ENCODE assay signal across 8 cellular contexts in genomic region chr22:40819741-40820140, GRCh38. TPM values are rescaled to one million over a fixed set of nuclear protein-coding genes. Genes with fewer than 3 reads are reported as not detected.
DNase-seq lines count a peak whose midpoint lies in the region; ATAC-seq and TF ChIP-seq lines count a peak whose summit lies in the region.

No MANE protein-coding gene starts in this region.

- H3K27ac ChIP-seq in ACC112 (ENCODE audit: low read depth, low read length) (peak overlapping the region; percentile 62), epithelial cell of prostate (peak overlapping the region; percentile 65)

- no peaks in the 10 kb centered on the region; the same call in 1 of the 2 replicates for H3K36me3 ChIP-seq in ACC112 (ENCODE audit: insufficient read depth, low read length)
- peaks cover 15% of the 10 kb centered on the region for H3K36me3 ChIP-seq in neuron (ENCODE audit: insufficient read depth, low read length)

- H3K79me2 ChIP-seq in ACC112 (ENCODE audit: control insufficient read depth, insufficient read depth, low read length, unreplicated experiment): peaks cover 34% of the 10 kb centered on the region

- H3K4me3 ChIP-seq in ACC112 (ENCODE audit: low read depth, low read length) (peak overlapping the region; percentile 100), GM12865 (ENCODE audit: low read depth, low read length) (peak overlapping the region; percentile 79), neuron (ENCODE audit: low read length) (peak overlapping the region; percentile 78)

- ATAC-seq in GM21390 (IDR thresholded peaks at IDR 0.05; ENCODE audit: unreplicated experiment) (no peak), GM18907 (IDR thresholded peaks at IDR 0.05; ENCODE audit: unreplicated experiment) (no peak)

- DNase-seq in GM12865 (ENCODE audit: low read depth) (peak; percentile 7), SK-MEL-5 (ENCODE audit: low read depth, low spot score) (peak; percentile 31), epithelial cell of prostate (ENCODE audit: low read depth, low spot score) (no peak)
- no peak for DNase-seq in activated CD8-positive, alpha-beta memory T cell treated with anti-CD3 and anti-CD28 coated beads, Interleukin-2, amount 50 U/mL, for 48 hours

- H2AFZ ChIP-seq in ACC112 (ENCODE audit: low read length, unreplicated experiment): peak overlapping the region; percentile 94
- H2AFZ ChIP-seq in neuron (ENCODE audit: low read depth, low read length): peak overlapping the region; percentile 77

- H3K27me3 ChIP-seq in ACC112 (ENCODE audit: insufficient read depth, low read length) (no peaks in the 10 kb centered on the region), neuron (ENCODE audit: insufficient read depth, low read length) (no peaks in the 10 kb centered on the region)

- TF ChIP-seq CTCF in GM12865 (IDR thresholded peaks at IDR 0.05; ENCODE audit: insufficient read depth, low read depth, low read length, missing control alignments): no peak

- in situ Hi-C loops in SK-MEL-5 (cut with HindIII; ENCODE audit: low pct_unique_long_range_greater_than_20kb, low sequenced_read_pairs): no loop called here

- H3K4me1 ChIP-seq in ACC112 (ENCODE audit: control insufficient read depth, insufficient read depth, low read length, unreplicated experiment) (peaks cover 14% of the 10 kb centered on the region), neuron (ENCODE audit: insufficient read depth, low read length) (peaks cover 6% of the 10 kb centered on the region)

- no peaks in the 10 kb centered on the region for H3K9me3 ChIP-seq in neuron (ENCODE audit: low read length)

RNA-seq across cellular contexts. Expression of gene SLC25A17, which starts 0.6 kb away (rescaled TPM):
- total RNA-seq in SK-MEL-5 (2014; rRNA removed; shearing (Covaris generic)): 39.0 and 45.4 TPM in 2 replicates
- 27.4 and 28.1 TPM in 2 replicates for polyA plus RNA-seq in SK-MEL-5 (2015; cell fraction: cytosol; rRNA removed)
- 41.3 and 45.0 TPM in 2 replicates for polyA plus RNA-seq in SK-MEL-5 (2015; cell fraction: nucleus; rRNA removed)

RNA-seq across cellular contexts. Expression of gene ST13, which starts 36.7 kb away (rescaled TPM):
- 385 and 493 TPM in 2 replicates for total RNA-seq in SK-MEL-5 (2014; rRNA removed; shearing (Covaris generic))
- 216 and 235 TPM in 2 replicates for polyA plus RNA-seq in SK-MEL-5 (2015; cell fraction: cytosol; rRNA removed)
- polyA plus RNA-seq in SK-MEL-5 (2015; cell fraction: nucleus; rRNA removed): 50.9 and 60.7 TPM in 2 replicates

RNA-seq across cellular contexts. Expression of gene XPNPEP3, which starts 37.2 kb away (rescaled TPM):
- total RNA-seq in SK-MEL-5 (2014; rRNA removed; shearing (Covaris generic)): 11.3 and 14.6 TPM in 2 replicates
- polyA plus RNA-seq in SK-MEL-5 (2015; cell fraction: cytosol; rRNA removed): 16.2 and 20.8 TPM in 2 replicates
- polyA plus RNA-seq in SK-MEL-5 (2015; cell fraction: nucleus; rRNA removed): 36.4 and 45.6 TPM in 2 replicates

RNA-seq across cellular contexts. Expression of gene DNAJB7, which starts 42.2 kb away (rescaled TPM):
- not detected in 2 replicates for total RNA-seq in SK-MEL-5 (2014; rRNA removed; shearing (Covaris generic))
- not detected in 2 replicates for polyA plus RNA-seq in SK-MEL-5 (2015; cell fraction: cytosol; rRNA removed)
- polyA plus RNA-seq in SK-MEL-5 (2015; cell fraction: nucleus; rRNA removed): not detected in 2 replicates

Comparison
In these comparisons a context has a peak if more than half of its experiments do, and no peak if none do; other contexts are left out.
1. DNase-seq: peak in GM12865 (single experiment) and SK-MEL-5 (single experiment); none in epithelial cell of prostate (single experiment) and activated CD8-positive, alpha-beta memory T cell treated with anti-CD3 and anti-CD28 coated beads, Interleukin-2, amount 50 U/mL, for 48 hours (single experiment).
2. Peak in every context shown above with its lines, with median percentiles within 50 percentile points of each other: H3K4me3 ChIP-seq.